6 cellular contexts compared by ENCODE assay signal in the genomic region with DNA sequence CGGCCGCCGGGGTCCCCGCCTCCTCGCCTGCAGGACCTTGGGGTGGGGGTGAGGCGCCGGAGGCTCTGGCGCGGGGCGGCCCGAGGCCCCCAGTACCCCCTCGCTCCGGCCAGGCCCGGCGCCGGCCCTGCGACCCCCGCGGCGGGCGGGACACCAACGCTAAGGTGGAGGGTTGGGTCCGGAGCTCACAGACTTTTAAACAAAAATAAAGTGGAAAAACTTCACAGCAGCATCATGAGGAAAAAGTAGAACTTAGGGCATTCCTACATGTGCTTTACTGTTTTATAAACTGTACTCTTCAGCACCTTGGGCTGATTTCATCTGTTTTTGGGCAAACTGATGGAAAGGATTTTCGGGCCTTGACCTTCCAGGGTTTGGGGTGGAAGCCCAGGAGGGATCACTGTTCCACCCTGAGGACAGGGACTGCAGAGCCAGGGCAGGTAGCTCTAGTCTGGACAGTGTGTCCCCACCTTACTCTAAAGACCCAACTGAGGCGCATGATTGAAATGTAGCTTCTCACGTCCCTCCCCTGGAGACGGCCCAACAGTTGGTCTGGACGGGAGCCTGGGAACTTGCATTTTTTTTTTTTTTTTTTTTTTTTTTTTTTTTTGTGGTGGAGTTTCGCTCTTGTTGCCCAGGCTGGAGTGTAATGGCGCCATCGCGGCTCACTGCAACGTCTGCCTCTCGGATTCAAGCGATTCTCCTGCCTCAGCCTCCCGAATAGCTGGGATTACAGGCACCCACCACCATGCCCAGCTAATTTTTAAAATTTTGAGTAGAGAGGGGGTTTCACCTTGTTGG. TPM values are rescaled to one million over a fixed set of nuclear protein-coding genes. Genes with fewer than 3 reads are reported as not detected.
A peak's percentile ranks its signal among the peaks of the same experiment; 100 is the strongest.
DNase-seq lines count a peak whose midpoint lies in the region; ATAC-seq and TF ChIP-seq lines count a peak whose summit lies in the region.

No MANE protein-coding gene starts in this region.

- peaks cover 11% of the 10 kb centered on the region for H3K4me1 ChIP-seq in ovary (ENCODE audit: insufficient read depth)

- H3K36me3 ChIP-seq in ovary: no peaks in the 10 kb centered on the region

- no peaks in the 10 kb centered on the region for H3K9me3 ChIP-seq in ovary

- peak overlapping the region; percentile 80 to 82 for H3K27ac ChIP-seq in ovary

- no peaks in the 10 kb centered on the region for H3K27me3 ChIP-seq in ovary

- 10 to 14% (median 13%) methylated on average over 36 of the region's 36 CpGs for WGBS in ovary, 3 donors

- ATAC-seq in GM18511 (IDR thresholded peaks at IDR 0.05; ENCODE audit: unreplicated experiment): peak; percentile 23

- intact Hi-C loops in ovary (cut with DNase I): loop anchor here in 3 of 4 donors (2.0 to 5.0 kb wide), 3 partner anchors 51 to 89 kb away; partner anchors contain the start of gene ATP5F1E (in 1 of the 3)

- no peak for TF ChIP-seq CTCF in choroid plexus epithelial cell (conservative IDR thresholded peaks at IDR 0.05; ENCODE audit: low read depth, low read length)
- TF ChIP-seq CTCF in ovary (IDR thresholded peaks at IDR 0.05): no peak

- no peak for TF ChIP-seq EP300 in ovary (IDR thresholded peaks at IDR 0.05)

- peak; percentile 11 for DNase-seq in KG1 (lab: John Stamatoyannopoulos, UW)
- DNase-seq in choroid plexus epithelial cell (ENCODE audit: low read depth): peak; percentile 22
- DNase-seq in ovary: peak in 3 of 5 donors; percentile 27 to 47 (median 44)
- no peak for DNase-seq in HK-2 (ENCODE audit: unreplicated experiment)
- DNase-seq in midbrain (lab: John Stamatoyannopoulos, UW): no peak

- no peak for TF ChIP-seq POLR2A in ovary (IDR thresholded peaks at IDR 0.05)

- H3K4me3 ChIP-seq in choroid plexus epithelial cell (ENCODE audit: low read depth, low read length) (peak overlapping the region; percentile 75), ovary (peak overlapping the region; percentile 54)

RNA-seq across cellular contexts. Expression of gene NELFCD, which starts 0.7 kb away (rescaled TPM):
- total RNA-seq in ovary: 10 to 100 TPM; 36.7 to 67.8 (median 59.4) TPM
- polyA plus RNA-seq in ovary: 10 to 100 TPM; 44.1 to 74.9 TPM

RNA-seq across cellular contexts. Expression of gene CTSZ, which starts 25.3 kb away (rescaled TPM):
- total RNA-seq in ovary: 100 to 1,000 TPM in 1 of 7 donors, 10 to 100 TPM in 6; 36.7 to 117 (median 76.8) TPM
- polyA plus RNA-seq in ovary: 100 to 1,000 TPM in 1 of 2 donors, 10 to 100 TPM in 1; 88.8 to 301 TPM

RNA-seq across cellular contexts. Expression of gene TUBB1, which starts 37.5 kb away (rescaled TPM):
- total RNA-seq in ovary: under 1 TPM in 5 of 7 donors, not detected in 2; 0.10 to 0.15 (median 0.12) TPM
- under 1 TPM; 0.02 to 0.17 TPM for polyA plus RNA-seq in ovary

RNA-seq across cellular contexts. Expression of gene ATP5F1E, which starts 50.4 kb away (rescaled TPM):
- total RNA-seq in ovary: 10 to 100 TPM; 23.2 to 50.4 (median 45.4) TPM
- polyA plus RNA-seq in ovary: 10 to 100 TPM; 28.1 to 73.1 TPM

Comparison
In these comparisons a context has a peak if more than half of its experiments do, and no peak if none do; other contexts are left out.
1. DNase-seq: peak in KG1 (single experiment), choroid plexus epithelial cell (single experiment) and ovary (3 of 5); none in HK-2 (single experiment) and midbrain (single experiment).